In the genomic region with DNA sequence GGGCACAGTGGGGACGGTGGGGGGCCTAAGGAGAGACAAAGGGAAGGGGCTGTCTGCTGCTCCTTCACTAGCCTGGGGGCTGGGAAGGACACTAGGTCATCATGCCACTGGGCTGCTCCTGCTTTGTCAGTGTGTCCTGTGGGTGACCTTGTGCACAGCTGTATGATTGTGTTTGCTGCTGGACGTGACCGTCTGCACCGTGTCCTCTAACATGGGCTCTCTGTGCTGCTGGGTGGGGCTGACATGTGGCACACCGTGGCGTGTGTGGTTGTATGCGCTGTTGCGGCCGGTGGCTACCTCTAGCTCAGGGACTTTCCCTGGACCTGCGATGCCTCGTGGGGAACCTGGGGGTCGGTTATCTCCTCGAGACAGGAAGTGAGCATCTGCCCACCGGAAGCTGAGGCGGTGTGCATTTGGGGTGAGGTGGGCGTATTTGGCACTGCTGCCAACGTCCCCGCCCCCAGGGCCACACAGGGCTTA, we compare ENCODE assay signal across 8 cellular contexts. TPM values are rescaled to one million over a fixed set of nuclear protein-coding genes. Genes with fewer than 3 reads are reported as not detected.
DNase-seq lines count a peak whose midpoint lies in the region; ATAC-seq and TF ChIP-seq lines count a peak whose summit lies in the region.

No MANE protein-coding gene starts in this region.

- ATAC-seq in GM18505 (IDR thresholded peaks at IDR 0.05; ENCODE audit: unreplicated experiment) (peak; percentile 26), HG03196 (IDR thresholded peaks at IDR 0.05; ENCODE audit: unreplicated experiment) (peak; percentile 32)
- peak; percentile 58 for ATAC-seq in activated CD8-positive, alpha-beta T cell treated with anti-CD3 and anti-CD28 coated beads, Interleukin-2, amount 10 ng/mL, durations not matched to agents 7 days and 5 days

- no peak overlapping the region for H3K27ac ChIP-seq in subcutaneous abdominal adipose tissue (ENCODE audit: low read depth, low read length)

- H3K27me3 ChIP-seq in subcutaneous abdominal adipose tissue (ENCODE audit: control insufficient read depth in 5 of 5, insufficient read depth in 4 of 5, low read length in 5 of 5) = peaks cover 28 to 64% (median 45%) of the 10 kb centered on the region in 5 donors
- H3K27me3 ChIP-seq in H7 (ENCODE audit: control insufficient read depth, insufficient read depth, low read length) = no peaks in the 10 kb centered on the region

- no peaks in the 10 kb centered on the region for H3K36me3 Mint-ChIP-seq in activated CD8-positive, alpha-beta T cell treated with anti-CD3 and anti-CD28 coated beads, Interleukin-2, amount 10 ng/mL, durations not matched to agents 7 days and 5 days (ENCODE audit: low read depth)

- CTCF ChIA-PET in activated CD8-positive, alpha-beta T cell treated with anti-CD3 and anti-CD28 coated beads, Interleukin-2, amount 10 ng/mL, durations not matched to agents 7 days and 5 days (lab: Charles Lee) = interaction anchor here (1.0 to 1.9 kb wide), 5 partner anchors 8 to 41 kb away, joined by 3 to 12 read pairs (median 4); a partner anchor contains a TSS

- TF ChIP-seq POLR2A in GM18505 (IDR thresholded peaks at IDR 0.05; ENCODE audit: borderline replicate concordance, extremely low read depth, insufficient read depth, insufficient read length) = peak; percentile 53

- DNase-seq in activated CD8-positive, alpha-beta T cell treated with anti-CD3 and anti-CD28 coated beads, Interleukin-2, amount 10 ng/mL, durations not matched to agents 7 days and 5 days = peak; percentile 88
- peak; percentile 58 for DNase-seq in islet precursor cell
- no peak for DNase-seq in H7
- no peak for DNase-seq in NCI-H1417 (lab: John Stamatoyannopoulos, UW)
- DNase-seq in foreskin fibroblast = no peak

- peak overlapping the region; percentile 77 for H3K4me3 Mint-ChIP-seq in activated CD8-positive, alpha-beta T cell treated with anti-CD3 and anti-CD28 coated beads, Interleukin-2, amount 10 ng/mL, durations not matched to agents 7 days and 5 days

- H3K4me1 ChIP-seq in subcutaneous abdominal adipose tissue (ENCODE audit: control insufficient read depth in 5 of 5, insufficient read depth in 5 of 5, low read length in 5 of 5) = peaks cover 0 to 66% (median 50%) of the 10 kb centered on the region in 5 donors

- H3K36me3 ChIP-seq in subcutaneous abdominal adipose tissue (ENCODE audit: control insufficient read depth in 5 of 5, insufficient read depth in 5 of 5, low read length in 5 of 5) = peaks cover 0 to 4% (median 0%) of the 10 kb centered on the region in 5 donors
- H3K36me3 ChIP-seq in H7 (replicated peaks; ENCODE audit: control insufficient read depth, insufficient read depth, low read length) = peaks cover 9% of the 10 kb centered on the region

- POLR2A ChIA-PET in activated CD8-positive, alpha-beta T cell treated with anti-CD3 and anti-CD28 coated beads, Interleukin-2, amount 10 ng/mL, durations not matched to agents 7 days and 5 days (lab: Charles Lee) = interaction anchor here (0.5 to 2.0 kb wide), 3 partner anchors 11 to 88 kb away, joined by 3 to 7 read pairs (median 5); a partner anchor contains a TSS

- peaks cover 0 to 3% (median 0%) of the 10 kb centered on the region in 5 donors for H3K9me3 ChIP-seq in subcutaneous abdominal adipose tissue (ENCODE audit: control insufficient read depth in 5 of 5, low read length in 5 of 5)

- H3K27ac Mint-ChIP-seq in activated CD8-positive, alpha-beta T cell treated with anti-CD3 and anti-CD28 coated beads, Interleukin-2, amount 10 ng/mL, durations not matched to agents 7 days and 5 days = peak overlapping the region; percentile 84

- no peak for TF ChIP-seq CTCF in foreskin fibroblast (IDR thresholded peaks at IDR 0.05; ENCODE audit: low read depth, low read length)

- peaks cover 13% of the 10 kb centered on the region for H3K27me3 Mint-ChIP-seq in activated CD8-positive, alpha-beta T cell treated with anti-CD3 and anti-CD28 coated beads, Interleukin-2, amount 10 ng/mL, durations not matched to agents 7 days and 5 days (ENCODE audit: low read depth)

- H3K4me3 ChIP-seq in subcutaneous abdominal adipose tissue (ENCODE audit: low read depth in 1 of 5, low read length in 5 of 5) (peak overlapping the region in 3 of 5 donors; percentile 17 to 38 (median 32)), H7 (ENCODE audit: insufficient read depth, low read depth, low read length) (no peak overlapping the region; the same call in 1 of the 2 replicates), foreskin fibroblast (ENCODE audit: low read depth in 1 of 2, low read length in 2 of 2) (no peak overlapping the region)

- H3K9ac ChIP-seq in subcutaneous abdominal adipose tissue (ENCODE audit: low read length in 5 of 5) = no peak overlapping the region

- no peaks in the 10 kb centered on the region for H3K9me3 Mint-ChIP-seq in activated CD8-positive, alpha-beta T cell treated with anti-CD3 and anti-CD28 coated beads, Interleukin-2, amount 10 ng/mL, durations not matched to agents 7 days and 5 days (ENCODE audit: insufficient read depth)

- peaks cover 52% of the 10 kb centered on the region for H3K4me1 Mint-ChIP-seq in activated CD8-positive, alpha-beta T cell treated with anti-CD3 and anti-CD28 coated beads, Interleukin-2, amount 10 ng/mL, durations not matched to agents 7 days and 5 days (ENCODE audit: low read depth)

RNA-seq across cellular contexts. Expression of a gene that starts 3.1 kb away (rescaled TPM):
- total RNA-seq in activated CD8-positive, alpha-beta T cell treated with anti-CD3 and anti-CD28 coated beads, Interleukin-2, amount 10 ng/mL, durations not matched to agents 7 days and 5 days = 1 to 10 TPM; 5.9 to 6.1 TPM
- 32.0 and 36.5 TPM in 2 replicates for total RNA-seq in H7 (2014; rRNA removed; shearing (Covaris generic))

RNA-seq across cellular contexts. Expression of a gene that starts 14.4 kb away (rescaled TPM):
- total RNA-seq in activated CD8-positive, alpha-beta T cell treated with anti-CD3 and anti-CD28 coated beads, Interleukin-2, amount 10 ng/mL, durations not matched to agents 7 days and 5 days = 1 to 10 TPM; 3.8 to 6.0 TPM
- total RNA-seq in H7 (2014; rRNA removed; shearing (Covaris generic)) = 38.2 and 51.3 TPM in 2 replicates

RNA-seq across cellular contexts. Expression of a gene that starts 37.2 kb away (rescaled TPM):
- total RNA-seq in activated CD8-positive, alpha-beta T cell treated with anti-CD3 and anti-CD28 coated beads, Interleukin-2, amount 10 ng/mL, durations not matched to agents 7 days and 5 days = 100 to 1,000 TPM; 176 to 184 TPM
- 254 and 275 TPM in 2 replicates for total RNA-seq in H7 (2014; rRNA removed; shearing (Covaris generic))

Comparison
In these comparisons a context has a peak if more than half of its experiments do, and no peak if none do; other contexts are left out.
1. DNase-seq: peak in activated CD8-positive, alpha-beta T cell treated with anti-CD3 and anti-CD28 coated beads, Interleukin-2, amount 10 ng/mL, durations not matched to agents 7 days and 5 days (single experiment) and islet precursor cell (single experiment); none in H7 (single experiment), NCI-H1417 (0 of 3) and foreskin fibroblast (0 of 2).
2. H3K4me3 ChIP-seq: peak in subcutaneous abdominal adipose tissue (3 of 5); none in H7 (single experiment) and foreskin fibroblast (0 of 2).
3. Peak in every context shown above with its lines, with median percentiles within 50 percentile points of each other: ATAC-seq.